Comparison of ENCODE assay signal across 26 cellular contexts in genomic region chr4:38896940-38897339, GRCh38.
"Had no signal": no experiment of that assay in that cellular context is flagged by ENCODE, and none has a peak within 500 bp of the region (broad histone marks: within the 10 kb centered on the region; RNA-seq: fewer than 3 reads in every experiment).

No MANE protein-coding gene starts in this region.

- H3K27ac ChIP-seq: neutrophil, pancreas, prostate gland, skin epidermis, WERI-Rb-1 had no signal

- ATAC-seq: left cardiac atrium; left ventricle myocardium superior; pancreas; sciatic nerve; stimulated activated naive B cell treated with anti-CD40 and anti-IgM and Interleukin-4, amounts not matched to agents 10 μg/mL and 1 μg/mL and 100 μg/mL, for 72 hours; T-helper 17 cell had no signal

- H3K36me3 ChIP-seq: neutrophil, prostate gland, WERI-Rb-1 had no signal

- DNase-seq: activated CD4-positive, alpha-beta memory T cell treated with anti-CD3 and anti-CD28 coated beads, Interleukin-2, amount 10 ng/mL, durations not matched to agents 7 days and 5 days; activated CD4-positive, alpha-beta T cell treated with anti-CD3 and anti-CD28 coated beads for 1 hour; activated CD4-positive, alpha-beta T cell treated with anti-CD3 and anti-CD28 coated beads, Interleukin-2, amount 10 ng/mL, durations not matched to agents 7 days and 5 days; activated CD8-positive, alpha-beta memory T cell treated with anti-CD3 and anti-CD28 coated beads, Interleukin-2, amount 50 U/mL, for 48 hours; activated T-cell treated with anti-CD3 and anti-CD28 coated beads, Interleukin-2, amount 50 U/mL, for 24 hours; amniotic stem cell; central memory CD4-positive, alpha-beta T cell; left cardiac atrium; left ventricle myocardium superior; nephron progenitor cell; pancreas; retina; stimulated activated CD4-positive, alpha-beta T cell treated with anti-CD3 and anti-CD28 coated beads, Interleukin-1b, Interleukin-23, amount 100 ng/mL, for 48 hours; stimulated activated CD4-positive, alpha-beta T cell treated with anti-CD3 and anti-CD28 coated beads, Interleukin-4, amount 100 ng/mL, for 4 hours; stimulated activated CD8-positive, alpha-beta memory T cell treated with anti-CD3 and anti-CD28 coated beads, Interleukin-4, amount 100 ng/mL, for 48 hours; stimulated activated naive B cell treated with anti-CD40 and anti-IgM and Interleukin-4, amounts not matched to agents 10 μg/mL and 1 μg/mL and 100 μg/mL, for 72 hours; T-helper 17 cell; T1000; WERI-Rb-1 had no signal

- H3K4me3 ChIP-seq: pancreas, prostate gland, skin epidermis, tibial nerve had no signal

- H3K4me1 ChIP-seq: pancreas, prostate gland had no signal

- H3K27me3 ChIP-seq: neutrophil, pancreas, tibial nerve had no signal

- FAIRE-seq: endothelial cell of umbilical vein, frontal cortex, pancreas had no signal

- H3K9me3 ChIP-seq: neutrophil, pancreas, prostate gland, tibial nerve had no signal
